In the genomic region with DNA sequence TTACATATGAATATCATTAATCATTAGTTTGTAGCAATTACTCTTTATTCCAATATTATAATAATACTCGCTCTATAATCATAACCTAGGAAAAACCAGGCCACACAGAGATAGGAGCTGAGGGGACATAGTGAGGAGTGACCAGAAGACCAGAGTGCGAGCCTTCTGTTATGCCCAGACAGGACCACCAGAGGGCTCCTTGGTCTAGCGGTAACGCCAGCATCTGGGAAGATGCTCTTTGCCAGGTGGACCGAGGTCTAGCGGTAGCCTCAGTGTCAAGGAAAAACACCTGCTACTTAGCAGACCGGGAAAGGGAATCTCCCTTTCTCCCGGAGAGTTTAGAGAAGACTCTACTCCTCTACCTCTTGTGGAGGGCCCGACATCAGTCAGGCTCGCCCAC, we compare ENCODE assay signal across 1 cellular context.
TF ChIP-seq lines count a peak whose summit lies in the region.

No MANE protein-coding gene starts in this region.

TF ChIP-seq in K562, 482 proteins besides CTCF, POLR2A, EP300 and RAD21:
- TF ChIP-seq KDM1A (IDR thresholded peaks at IDR 0.05) (peak in 1 of 2 experiments; percentile 20; a peak in 1 of 4 replicates), CREM (IDR thresholded peaks at IDR 0.05; ENCODE audit: low read depth) (0 out of 2 replicates have a peak, but pooled peaks have one; percentile 4), SMC3 (conservative IDR thresholded peaks at IDR 0.05; ENCODE audit: insufficient read depth, low read depth, low read length) (peak; percentile 62; the same call in 1 of the 2 replicates), CTBP1 (IDR thresholded peaks at IDR 0.05; ENCODE audit: borderline replicate concordance) (0 out of 2 replicates have a peak, but pooled peaks have one; percentile 17), RCOR1 (IDR thresholded peaks at IDR 0.05; ENCODE audit: borderline replicate concordance in 1 of 2, low read depth in 2 of 2, low read length in 2 of 2) (peak in 1 of 2 experiments; percentile 36; a peak in 1 of 4 replicates), KLF16 (IDR thresholded peaks at IDR 0.05) (peak; percentile 18; the same call in 1 of the 2 replicates)
- TF ChIP-seq, protein P1, sequence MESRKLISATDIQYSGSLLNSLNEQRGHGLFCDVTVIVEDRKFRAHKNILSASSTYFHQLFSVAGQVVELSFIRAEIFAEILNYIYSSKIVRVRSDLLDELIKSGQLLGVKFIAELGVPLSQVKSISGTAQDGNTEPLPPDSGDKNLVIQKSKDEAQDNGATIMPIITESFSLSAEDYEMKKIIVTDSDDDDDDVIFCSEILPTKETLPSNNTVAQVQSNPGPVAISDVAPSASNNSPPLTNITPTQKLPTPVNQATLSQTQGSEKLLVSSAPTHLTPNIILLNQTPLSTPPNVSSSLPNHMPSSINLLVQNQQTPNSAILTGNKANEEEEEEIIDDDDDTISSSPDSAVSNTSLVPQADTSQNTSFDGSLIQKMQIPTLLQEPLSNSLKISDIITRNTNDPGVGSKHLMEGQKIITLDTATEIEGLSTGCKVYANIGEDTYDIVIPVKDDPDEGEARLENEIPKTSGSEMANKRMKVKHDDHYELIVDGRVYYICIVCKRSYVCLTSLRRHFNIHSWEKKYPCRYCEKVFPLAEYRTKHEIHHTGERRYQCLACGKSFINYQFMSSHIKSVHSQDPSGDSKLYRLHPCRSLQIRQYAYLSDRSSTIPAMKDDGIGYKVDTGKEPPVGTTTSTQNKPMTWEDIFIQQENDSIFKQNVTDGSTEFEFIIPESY (CRISPR knock-in tag; IDR thresholded peaks at IDR 0.05) = peak; percentile 100
